10 cellular contexts compared by ENCODE assay signal in genomic region chr7:44694766-44695165, GRCh38.
"Had no signal": no experiment of that assay in that cellular context is flagged by ENCODE, and none has a peak within 500 bp of the region (broad histone marks: within the 10 kb centered on the region; RNA-seq: fewer than 3 reads in every experiment).

No MANE protein-coding gene starts in this region.

- H3K4me2 ChIP-seq: neural progenitor cell had no signal

- H3K27ac Mint-ChIP-seq: neural progenitor cell; stimulated activated memory B cell treated with anti-CD40 and anti-IgM and Interleukin-4, amounts not matched to agents 10 μg/mL and 1 μg/mL and 100 μg/mL, for 72 hours had no signal

- H3K4me1 Mint-ChIP-seq: neural progenitor cell; stimulated activated memory B cell treated with anti-CD40 and anti-IgM and Interleukin-4, amounts not matched to agents 10 μg/mL and 1 μg/mL and 100 μg/mL, for 72 hours had no signal

- H3K4me3 ChIP-seq: breast epithelium, dorsolateral prefrontal cortex, neural progenitor cell, pancreas, tibial artery, uterus had no signal

- H3K36me3 ChIP-seq: neural progenitor cell, uterus had no signal

- H3K9ac ChIP-seq: neural progenitor cell had no signal

- H3K27ac ChIP-seq: breast epithelium, neural progenitor cell, pancreas, tibial artery, uterus had no signal

- DNase-seq: activated CD4-positive, CD25-positive, alpha-beta regulatory T cell treated with anti-CD3 and anti-CD28 coated beads, Interleukin-2, amount 50 U/mL, for 72 hours; foreskin fibroblast; pancreas; tibial artery; uterus had no signal

- H2AFZ ChIP-seq: neural progenitor cell had no signal

- H3K9me3 Mint-ChIP-seq: activated naive CD4-positive, alpha-beta T cell treated with anti-CD3 and anti-CD28 coated beads, Interleukin-2, amount 50 U/mL, for 72 hours; stimulated activated memory B cell treated with anti-CD40 and anti-IgM and Interleukin-4, amounts not matched to agents 10 μg/mL and 1 μg/mL and 100 μg/mL, for 72 hours had no signal

- H3K4me1 ChIP-seq: breast epithelium, neural progenitor cell, pancreas, tibial artery, uterus had no signal

- H3K4me3 Mint-ChIP-seq: neural progenitor cell; stimulated activated memory B cell treated with anti-CD40 and anti-IgM and Interleukin-4, amounts not matched to agents 10 μg/mL and 1 μg/mL and 100 μg/mL, for 72 hours had no signal

- H3K9me3 ChIP-seq: breast epithelium, pancreas, tibial artery, uterus had no signal

- H3K27me3 Mint-ChIP-seq: stimulated activated memory B cell treated with anti-CD40 and anti-IgM and Interleukin-4, amounts not matched to agents 10 μg/mL and 1 μg/mL and 100 μg/mL, for 72 hours had no signal

- ATAC-seq: activated naive CD4-positive, alpha-beta T cell treated with anti-CD3 and anti-CD28 coated beads, Interleukin-2, amount 50 U/mL, for 72 hours; pancreas; stimulated activated memory B cell treated with anti-CD40 and anti-IgM and Interleukin-4, amounts not matched to agents 10 μg/mL and 1 μg/mL and 100 μg/mL, for 72 hours had no signal

- H3K27me3 ChIP-seq: breast epithelium, dorsolateral prefrontal cortex, neural progenitor cell, pancreas, tibial artery, uterus had no signal
